ENCODE assay signal across 9 cellular contexts in genomic region chr20:19758888-19759331, GRCh38. TPM values are rescaled to one million over a fixed set of nuclear protein-coding genes. Genes with fewer than 3 reads are reported as not detected.
DNase-seq lines count a peak whose midpoint lies in the region; ATAC-seq and TF ChIP-seq lines count a peak whose summit lies in the region.
"Had no signal": no experiment of that assay in that cellular context is flagged by ENCODE, and none has a peak within 500 bp of the region (broad histone marks: within the 10 kb centered on the region; RNA-seq: fewer than 3 reads in every experiment).

No MANE protein-coding gene starts in this region.

- H3K4me3 Mint-ChIP-seq in activated T-cell treated with anti-CD3 and anti-CD28 coated beads, Interleukin-2, amount 50 U/mL, for 4 hours = no peak overlapping the region
- H3K4me3 Mint-ChIP-seq: CD4-positive, CD25-positive, alpha-beta regulatory T cell had no signal

- intact Hi-C loops in right lobe of liver (cut with DNase I) = no loop called here

- H3K27me3 ChIP-seq in duodenal mucosa (ENCODE audit: control insufficient read depth in 1 of 2, insufficient read depth in 2 of 2, low read length in 2 of 2) (no peaks in the 10 kb centered on the region), right lobe of liver (no peaks in the 10 kb centered on the region), thymus (ENCODE audit: control insufficient read depth, insufficient read depth) (peaks cover 27% of the 10 kb centered on the region)

- H3K9me3 ChIP-seq in duodenal mucosa (ENCODE audit: control insufficient read depth in 1 of 2, low read length in 2 of 2) (no peaks in the 10 kb centered on the region), right lobe of liver (no peaks in the 10 kb centered on the region), thymus (ENCODE audit: control insufficient read depth) (no peaks in the 10 kb centered on the region)

- TF ChIP-seq POLR2A in right lobe of liver (IDR thresholded peaks at IDR 0.05) = no peak

- H3K9me3 Mint-ChIP-seq in activated T-cell treated with anti-CD3 and anti-CD28 coated beads, Interleukin-2, amount 50 U/mL, for 4 hours = no peaks in the 10 kb centered on the region

- DNase-seq in NCI-H345 (lab: John Stamatoyannopoulos, UW) (peak; percentile 17), NCI-H345 treated with DMSO at 0.1 percent for 48 hours (lab: John Stamatoyannopoulos, UW; ENCODE audit: unreplicated experiment) (no peak), right lobe of liver (peak; percentile 70 to 80 (median 77)), amniotic stem cell (lab: John Stamatoyannopoulos, UW) (no peak), HK-2 (ENCODE audit: unreplicated experiment) (no peak)
- no peak for DNase-seq in activated T-cell treated with anti-CD3 and anti-CD28 coated beads, Interleukin-2, amount 50 U/mL, for 4 hours
- DNase-seq: CD4-positive, CD25-positive, alpha-beta regulatory T cell had no signal

- no peaks in the 10 kb centered on the region for H3K36me3 ChIP-seq in duodenal mucosa (ENCODE audit: control insufficient read depth in 1 of 2, insufficient read depth in 2 of 2, low read length in 2 of 2)
- no peaks in the 10 kb centered on the region for H3K36me3 ChIP-seq in right lobe of liver
- no peaks in the 10 kb centered on the region for H3K36me3 ChIP-seq in thymus (ENCODE audit: control insufficient read depth, insufficient read depth)

- peak overlapping the region; percentile 95 to 98 for H3K9ac ChIP-seq in duodenal mucosa (ENCODE audit: low read depth in 1 of 2, low read length in 2 of 2)

- no peaks in the 10 kb centered on the region for H3K4me1 Mint-ChIP-seq in activated T-cell treated with anti-CD3 and anti-CD28 coated beads, Interleukin-2, amount 50 U/mL, for 4 hours (ENCODE audit: low read depth)
- H3K4me1 Mint-ChIP-seq: CD4-positive, CD25-positive, alpha-beta regulatory T cell had no signal

- H3K27ac ChIP-seq in duodenal mucosa (ENCODE audit: low read depth, low read length) = peak overlapping the region; percentile 96
- peak overlapping the region; percentile 78 to 90 (median 84) for H3K27ac ChIP-seq in right lobe of liver
- peak overlapping the region; percentile 69 for H3K27ac ChIP-seq in thymus (ENCODE audit: low read depth)

- under 1% methylated on average over 10 of the region's 28 CpGs for WGBS in right lobe of liver (ENCODE audit: insufficient coverage, low coverage, low lambda C conversion rate, missing lambda C conversion rate)
- 19% methylated on average over 28 of the region's 28 CpGs for WGBS in thymus

- peak; percentile 38 to 68 (median 55) for ATAC-seq in right lobe of liver
- no peak for ATAC-seq in activated T-cell treated with anti-CD3 and anti-CD28 coated beads, Interleukin-2, amount 50 U/mL, for 4 hours

- H3K27me3 Mint-ChIP-seq in activated T-cell treated with anti-CD3 and anti-CD28 coated beads, Interleukin-2, amount 50 U/mL, for 4 hours (ENCODE audit: low read depth) = peaks cover 35% of the 10 kb centered on the region

- H3K4me1 ChIP-seq in duodenal mucosa (ENCODE audit: control insufficient read depth in 1 of 2, insufficient read depth in 2 of 2, low read length in 2 of 2) (peaks cover 19 to 29% of the 10 kb centered on the region in 2 donors), right lobe of liver (peaks cover 0 to 24% (median 10%) of the 10 kb centered on the region in 4 donors), thymus (ENCODE audit: control insufficient read depth, insufficient read depth, low read length) (no peaks in the 10 kb centered on the region)

- no peaks in the 10 kb centered on the region for H3K36me3 Mint-ChIP-seq in activated T-cell treated with anti-CD3 and anti-CD28 coated beads, Interleukin-2, amount 50 U/mL, for 4 hours (ENCODE audit: insufficient read depth)
- H3K36me3 Mint-ChIP-seq: CD4-positive, CD25-positive, alpha-beta regulatory T cell had no signal

- H3K4me3 ChIP-seq in duodenal mucosa (ENCODE audit: low read depth in 1 of 2, low read length in 2 of 2) (peak overlapping the region; percentile 84 to 94), right lobe of liver (peak overlapping the region; percentile 58 to 88 (median 66)), thymus (ENCODE audit: low read length) (peak overlapping the region; percentile 45)

- TF ChIP-seq CTCF in right lobe of liver (IDR thresholded peaks at IDR 0.05) = no peak

RNA-seq across cellular contexts. Expression of gene RIN2, which starts 0.9 kb away (rescaled TPM):
- total RNA-seq in right lobe of liver = 10 to 100 TPM in 4 of 6 experiments, 1 to 10 TPM in 2; 7.0 to 37.7 (median 13.8) TPM
- polyA plus RNA-seq in thymus = 9.2 TPM
- total RNA-seq in activated T-cell treated with anti-CD3 and anti-CD28 coated beads, Interleukin-2, amount 50 U/mL, for 4 hours = under 1 TPM in 2 of 3 donors, not detected in 1; 0.08 to 0.24 TPM
- polyA plus RNA-seq: CD4-positive, CD25-positive, alpha-beta regulatory T cell had no signal

Comparison
In these comparisons a context has a peak if more than half of its experiments do, and no peak if none do; other contexts are left out.
1. DNase-seq: peak in NCI-H345 (single experiment) and right lobe of liver (3 of 3); none in NCI-H345 treated with DMSO at 0.1 percent for 48 hours (single experiment), amniotic stem cell (single experiment), HK-2 (single experiment) and activated T-cell treated with anti-CD3 and anti-CD28 coated beads, Interleukin-2, amount 50 U/mL, for 4 hours (single experiment).
2. ATAC-seq: peak in right lobe of liver (4 of 4); none in activated T-cell treated with anti-CD3 and anti-CD28 coated beads, Interleukin-2, amount 50 U/mL, for 4 hours (0 of 2).
3. RNA of gene RIN2, which starts 0.9 kb away (total RNA-seq): 7.0 to 37.7 TPM in right lobe of liver; 0.08 to 0.24 TPM in activated T-cell treated with anti-CD3 and anti-CD28 coated beads, Interleukin-2, amount 50 U/mL, for 4 hours; every median in the first group is over 4 times any median in the second.
4. Peak in every context shown above with its lines, with median percentiles within 50 percentile points of each other: H3K27ac ChIP-seq and H3K4me3 ChIP-seq.